ENCODE assay signal across 1 cellular context in the genomic region with DNA sequence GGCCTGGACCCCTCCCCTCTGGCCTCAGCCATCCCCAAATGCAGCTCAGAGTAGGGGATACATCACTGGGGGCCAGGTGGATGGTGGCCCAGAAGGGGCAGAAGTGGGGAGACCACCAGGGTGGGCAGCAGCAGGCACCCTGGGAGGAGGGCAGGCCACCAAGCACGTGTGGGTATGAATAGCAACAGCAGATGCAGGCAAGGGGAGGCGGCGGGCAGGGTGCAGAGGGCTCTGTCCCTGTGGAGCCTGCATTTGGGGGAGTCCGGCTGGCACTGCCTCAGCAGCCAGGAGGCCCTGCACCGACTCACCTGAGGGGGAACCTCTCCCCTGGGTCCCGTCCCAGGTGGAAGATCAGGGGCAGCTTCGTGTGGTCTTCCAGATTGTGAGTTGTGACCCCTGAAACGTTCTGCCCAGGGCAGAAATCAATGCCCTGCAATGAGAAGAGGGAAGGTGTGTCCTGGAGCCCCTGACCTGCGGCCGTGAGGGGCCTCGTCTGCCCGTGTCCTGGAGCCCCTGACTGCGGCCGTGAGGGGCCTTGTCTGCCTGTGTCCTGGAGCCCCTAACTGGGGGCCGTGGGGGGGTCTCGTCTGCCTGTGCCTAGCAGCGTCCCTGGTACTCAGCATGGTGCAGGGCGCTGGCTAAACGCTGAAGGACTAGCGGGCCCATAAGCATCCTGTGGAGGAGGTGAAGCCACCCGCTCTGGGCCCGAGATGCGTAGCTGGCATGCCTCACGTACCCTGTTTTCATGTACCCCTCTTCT.
TF ChIP-seq lines count a peak whose summit lies in the region.

No MANE protein-coding gene starts in this region.

TF ChIP-seq in HepG2, 621 proteins besides CTCF, POLR2A, EP300 and RAD21:
- TF ChIP-seq ZNF354B (CRISPR knock-in tag; IDR thresholded peaks at IDR 0.05): no peak
- TF ChIP-seq, protein P1, sequence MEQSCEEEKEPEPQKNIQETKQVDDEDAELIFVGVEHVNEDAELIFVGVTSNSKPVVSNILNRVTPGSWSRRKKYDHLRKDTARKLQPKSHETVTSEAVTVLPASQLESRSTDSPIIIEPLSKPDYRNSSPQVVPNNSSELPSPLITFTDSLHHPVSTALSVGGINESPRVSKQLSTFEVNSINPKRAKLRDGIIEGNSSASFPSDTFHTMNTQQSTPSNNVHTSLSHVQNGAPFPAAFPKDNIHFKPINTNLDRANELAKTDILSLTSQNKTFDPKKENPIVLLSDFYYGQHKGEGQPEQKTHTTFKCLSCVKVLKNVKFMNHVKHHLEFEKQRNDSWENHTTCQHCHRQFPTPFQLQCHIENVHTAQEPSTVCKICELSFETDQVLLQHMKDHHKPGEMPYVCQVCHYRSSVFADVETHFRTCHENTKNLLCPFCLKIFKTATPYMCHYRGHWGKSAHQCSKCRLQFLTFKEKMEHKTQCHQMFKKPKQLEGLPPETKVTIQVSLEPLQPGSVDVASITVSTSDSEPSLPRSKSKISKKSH (CRISPR knock-in tag; IDR thresholded peaks at IDR 0.05; ENCODE audit: borderline replicate concordance): peak; percentile 22; the same call in 1 of the 2 replicates
